8 cellular contexts compared by ENCODE assay signal in the genomic region with DNA sequence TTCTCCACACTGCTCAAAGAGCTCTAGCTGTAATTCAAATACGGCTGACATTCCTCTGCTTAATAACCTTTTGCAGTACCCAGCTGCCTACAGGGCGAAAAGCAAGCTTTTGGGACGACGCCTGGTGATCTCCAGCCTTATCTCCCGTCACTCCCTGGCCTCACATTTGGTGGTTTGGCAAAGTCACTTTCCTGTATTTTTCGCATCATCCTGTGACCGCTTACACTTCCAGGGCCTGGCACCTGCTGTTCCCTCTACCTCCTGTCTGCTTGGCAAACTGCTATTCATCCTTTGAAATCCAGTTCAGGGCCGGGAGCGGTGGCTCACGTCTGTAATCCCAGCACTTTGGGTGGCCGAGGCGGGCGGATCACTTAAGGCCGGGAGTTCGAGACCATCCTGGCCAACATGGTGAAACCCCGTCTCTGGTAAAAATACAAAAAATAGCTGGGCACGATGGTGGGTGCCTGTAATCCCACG. TPM values are rescaled to one million over a fixed set of nuclear protein-coding genes. Genes with fewer than 3 reads are reported as not detected.
A peak's percentile ranks its signal among the peaks of the same experiment; 100 is the strongest.
DNase-seq lines count a peak whose midpoint lies in the region; ATAC-seq and TF ChIP-seq lines count a peak whose summit lies in the region.

No MANE protein-coding gene starts in this region.

- peak overlapping the region; percentile 59 for H3K4me3 ChIP-seq in AG09309 (ENCODE audit: control insufficient read depth, low read depth, low read length)
- no peak overlapping the region for H3K4me3 ChIP-seq in mesendoderm (ENCODE audit: low read length)

- no peaks in the 10 kb centered on the region for H3K79me2 ChIP-seq in mesendoderm (ENCODE audit: control insufficient read depth, insufficient read depth, low read length)

- peak overlapping the region; percentile 85 for H3K18ac ChIP-seq in mesendoderm (ENCODE audit: low read length)

- no peak overlapping the region for H3K23ac ChIP-seq in mesendoderm (ENCODE audit: low read length)

- no peaks in the 10 kb centered on the region for H3K4me1 ChIP-seq in mesendoderm (ENCODE audit: control insufficient read depth, low read depth, low read length)

- WGBS in mesendoderm (ENCODE audit: extremely low coverage, insufficient coverage, low lambda C conversion rate): no CpG with 5 or more reads among the region's 18 CpGs

- H2AK5ac ChIP-seq in mesendoderm (ENCODE audit: low read length): no peak overlapping the region

- no peaks in the 10 kb centered on the region for H3K79me1 ChIP-seq in mesendoderm (ENCODE audit: low read length)

- H3K36me3 ChIP-seq in mesendoderm (ENCODE audit: control insufficient read depth, insufficient read depth, low read length): no peaks in the 10 kb centered on the region

- ATAC-seq in GM19328 (IDR thresholded peaks at IDR 0.05; ENCODE audit: unreplicated experiment) (no peak), GM21529 (IDR thresholded peaks at IDR 0.05; ENCODE audit: unreplicated experiment) (no peak), GM18519 (IDR thresholded peaks at IDR 0.05; ENCODE audit: low FRiP score, unreplicated experiment) (no peak)

- no peak overlapping the region for H2BK120ac ChIP-seq in mesendoderm (ENCODE audit: low read depth, low read length)

- H3K9ac ChIP-seq in mesendoderm (ENCODE audit: low read length): peak overlapping the region; percentile 85

- H2BK15ac ChIP-seq in mesendoderm (replicated peaks; ENCODE audit: low read depth): no peak overlapping the region

- no peak overlapping the region for H4K8ac ChIP-seq in mesendoderm (ENCODE audit: low read depth, low read length)

- no peaks in the 10 kb centered on the region for H3K27me3 ChIP-seq in mesendoderm (ENCODE audit: insufficient read depth, low read length, poor library complexity)

- no peak overlapping the region for H2BK5ac ChIP-seq in mesendoderm (ENCODE audit: low read length)

- peak overlapping the region; percentile 68 for H3K4me2 ChIP-seq in mesendoderm (ENCODE audit: low read length)

- peak overlapping the region; percentile 83 for H3K4ac ChIP-seq in mesendoderm (ENCODE audit: low read depth, low read length)

- no peak for TF ChIP-seq CTCF in AG09309 (IDR thresholded peaks at IDR 0.05; ENCODE audit: control insufficient read depth, insufficient read depth, low read depth, low read length, missing control alignments)

- no peak overlapping the region for H3K27ac ChIP-seq in mesendoderm (ENCODE audit: low read depth, low read length)

- DNase-seq in AG09309 (ENCODE audit: low read depth) (no peak), LHCN-M2 (ENCODE audit: low read depth) (peak; percentile 19), cerebellum (ENCODE audit: low spot score) (peak; percentile 73), mesendoderm (peak; percentile 27)
- DNase-seq in activated CD4-positive, CD25-positive, alpha-beta regulatory T cell (lab: John Stamatoyannopoulos, UW): no peak

- H4K5ac ChIP-seq in mesendoderm (ENCODE audit: low read length): no peak overlapping the region

- peak overlapping the region; percentile 90 for H3K56ac ChIP-seq in mesendoderm (ENCODE audit: low read length)

RNA-seq across cellular contexts. Expression of a gene that starts 2.7 kb away (rescaled TPM):
- total RNA-seq in LHCN-M2 (2014; rRNA removed) (not detected in 2 replicates), cerebellum (0.54 TPM)
- not detected for polyA plus RNA-seq in LHCN-M2 (2012)
- not detected for polyA plus RNA-seq in mesendoderm (2013, experiment 1 of 2)
- polyA plus RNA-seq in mesendoderm (2013, experiment 2 of 2): not detected

RNA-seq across cellular contexts. Expression of a gene that starts 12.0 kb away (rescaled TPM):
- total RNA-seq in LHCN-M2 (2014; rRNA removed) (not detected in 2 replicates), cerebellum (0.18 TPM)
- polyA plus RNA-seq in LHCN-M2 (2012): not detected
- polyA plus RNA-seq in mesendoderm (2013, experiment 1 of 2): not detected
- not detected for polyA plus RNA-seq in mesendoderm (2013, experiment 2 of 2)

Comparison
In these comparisons a context has a peak if more than half of its experiments do, and no peak if none do; other contexts are left out.
1. DNase-seq: peak in LHCN-M2 (single experiment), cerebellum (single experiment) and mesendoderm (single experiment); none in AG09309 (single experiment) and activated CD4-positive, CD25-positive, alpha-beta regulatory T cell (0 of 4).